In genomic region chr1:89023026-89023425, GRCh38 we compare ENCODE assay signal across 9 cellular contexts. TPM values are rescaled to one million over a fixed set of nuclear protein-coding genes. Genes with fewer than 3 reads are reported as not detected.
DNase-seq lines count a peak whose midpoint lies in the region; ATAC-seq, FAIRE-seq and TF ChIP-seq lines count a peak whose summit lies in the region.
"Had no signal": no experiment of that assay in that cellular context is flagged by ENCODE, and none has a peak within 500 bp of the region (broad histone marks: within the 10 kb centered on the region; RNA-seq: fewer than 3 reads in every experiment).

No MANE protein-coding gene starts in this region.

- peak overlapping the region; percentile 25 to 83 (median 65) for H3K27ac ChIP-seq in pancreas

- intact Hi-C loops in Caco-2 (cut with micrococcal nuclease; ENCODE audit: unreplicated experiment) (loop anchor here (2.0 kb wide), 1 partner anchor 22 kb away; no protein-coding TSS in a partner anchor), pancreas (cut with DNase I) (no loop called here)

- no TSS peak for BruUV-seq in Caco-2 (replicated peaks; lab: Mats Ljungman, UMichigan)

- CTCF ChIA-PET in Caco-2 (lab: Charles Lee) = no interaction called here

- H3K4me1 Mint-ChIP-seq in Caco-2 (ENCODE audit: low read depth, unreplicated experiment) = peaks cover 21% of the 10 kb centered on the region
- H3K4me1 Mint-ChIP-seq in IgD-negative memory B cell = peaks cover 11 to 27% (median 22%) of the 10 kb centered on the region in 3 donors
- H3K4me1 Mint-ChIP-seq in chondrocyte (ENCODE audit: low read depth) = peaks cover 23% of the 10 kb centered on the region

- H3K36me3 ChIP-seq in Caco-2 (ENCODE audit: control insufficient read depth, insufficient read depth, low read length) = no peaks in the 10 kb centered on the region
- peaks cover 0 to 2% (median 0%) of the 10 kb centered on the region in 3 donors for H3K36me3 ChIP-seq in pancreas

- H3K27ac Mint-ChIP-seq in Caco-2 (ENCODE audit: unreplicated experiment) = no peak overlapping the region
- peak overlapping the region; percentile 62 to 95 (median 95) for H3K27ac Mint-ChIP-seq in IgD-negative memory B cell
- H3K27ac Mint-ChIP-seq in chondrocyte (ENCODE audit: unreplicated experiment) = peak overlapping the region; percentile 82

- ATAC-seq in pancreas (no peak), HG03039 (IDR thresholded peaks at IDR 0.05; ENCODE audit: unreplicated experiment) (no peak)

- H3K36me3 Mint-ChIP-seq in Caco-2 (ENCODE audit: insufficient read depth, unreplicated experiment) (no peaks in the 10 kb centered on the region), IgD-negative memory B cell (peaks cover 13% of the 10 kb centered on the region), chondrocyte (ENCODE audit: low read depth) (peaks cover 13% of the 10 kb centered on the region)

- DNase-seq in Caco-2 = no peak
- no peak for DNase-seq in chondrocyte (ENCODE audit: low spot score)
- DNase-seq in pancreas = no peak
- DNase-seq in hepatic stellate cell (ENCODE audit: low spot score) = no peak
- no peak for DNase-seq in AML-193 (lab: John Stamatoyannopoulos, UW)
- DNase-seq in NCI-H226 = no peak
- DNase-seq: NCI-H1436 had no signal

- no peaks in the 10 kb centered on the region for H3K27me3 Mint-ChIP-seq in Caco-2 (ENCODE audit: insufficient read depth, unreplicated experiment)
- H3K27me3 Mint-ChIP-seq in IgD-negative memory B cell = no peaks in the 10 kb centered on the region
- no peaks in the 10 kb centered on the region for H3K27me3 Mint-ChIP-seq in chondrocyte (ENCODE audit: low read depth)

- no peak for TF ChIP-seq CTCF in Caco-2 (IDR thresholded peaks at IDR 0.05; ENCODE audit: insufficient read depth in 1 of 2, low read depth in 1 of 2, low read length in 1 of 2, severe bottlenecking in 1 of 2, unreplicated experiment in 1 of 2)
- no peak for TF ChIP-seq CTCF in chondrocyte (IDR thresholded peaks at IDR 0.05)
- TF ChIP-seq CTCF in pancreas (IDR thresholded peaks at IDR 0.05) = no peak

- H3K4me3 ChIP-seq in Caco-2 (ENCODE audit: low read depth, low read length) (no peak overlapping the region), pancreas (peak overlapping the region in 1 of 4 donors; percentile 28)

- H3K4me1 ChIP-seq in Caco-2 = peaks cover 12% of the 10 kb centered on the region; the same call in 1 of the 2 replicates
- peaks cover 0 to 5% (median 0%) of the 10 kb centered on the region in 3 donors for H3K4me1 ChIP-seq in pancreas

- H3K9me3 Mint-ChIP-seq in Caco-2 (ENCODE audit: unreplicated experiment) (no peaks in the 10 kb centered on the region), IgD-negative memory B cell (peaks cover 0 to 8% (median 0%) of the 10 kb centered on the region in 3 donors), chondrocyte (ENCODE audit: low read depth) (peaks cover 11% of the 10 kb centered on the region)

- H3K4me3 Mint-ChIP-seq in Caco-2 (ENCODE audit: unreplicated experiment) = peak overlapping the region; percentile 55
- H3K4me3 Mint-ChIP-seq in IgD-negative memory B cell = peak overlapping the region; percentile 89 to 97 (median 94)
- H3K4me3 Mint-ChIP-seq in chondrocyte (ENCODE audit: unreplicated experiment) = peak overlapping the region; percentile 76

- H3K27me3 ChIP-seq in Caco-2 (replicated peaks; ENCODE audit: control insufficient read depth, insufficient read depth, low read length) (no peaks in the 10 kb centered on the region), pancreas (no peaks in the 10 kb centered on the region)

- no peak for FAIRE-seq in pancreas (lab: Jason Lieb, UNC)

- no peaks in the 10 kb centered on the region for H3K9me3 ChIP-seq in Caco-2
- H3K9me3 ChIP-seq in pancreas = no peaks in the 10 kb centered on the region

- POLR2A ChIA-PET in Caco-2 (lab: Charles Lee) = no interaction called here

RNA-seq across cellular contexts. Expression of gene GBP3, which starts 0.4 kb away (rescaled TPM):
- 0.48 and 0.91 TPM in 2 replicates for total RNA-seq in Caco-2 (2022)
- 2.9 TPM for polyA plus RNA-seq in IgD-negative memory B cell
- total RNA-seq in chondrocyte = 9.2 to 14.3 TPM (median 10.1 TPM) in 3 replicates
- 10 to 100 TPM in 2 of 6 donors, 1 to 10 TPM in 4; 3.6 to 18.4 (median 4.2) TPM for total RNA-seq in pancreas
- polyA plus RNA-seq in pancreas = 1 to 10 TPM; 2.1 to 3.5 TPM

RNA-seq across cellular contexts. Expression of gene KYAT3, which starts 30.6 kb away (rescaled TPM):
- total RNA-seq in Caco-2 (2022) (12.1 and 13.8 TPM in 2 replicates), chondrocyte (26.1 to 31.1 TPM (median 26.9 TPM) in 3 replicates), pancreas (10 to 100 TPM; 11.2 to 17.9 (median 15.2) TPM)
- polyA plus RNA-seq in IgD-negative memory B cell (19.3 TPM), pancreas (10 to 100 TPM; 11.2 to 16.7 TPM)

RNA-seq across cellular contexts. Expression of gene RBMXL1, which starts 30.6 kb away (rescaled TPM):
- total RNA-seq in Caco-2 (2022) (7.7 and 9.7 TPM in 2 replicates), chondrocyte (5.6 to 7.5 TPM (median 5.9 TPM) in 3 replicates), pancreas (10 to 100 TPM in 1 of 6 donors, 1 to 10 TPM in 5; 5.5 to 11.5 (median 7.3) TPM)
- polyA plus RNA-seq in IgD-negative memory B cell (11.2 TPM), pancreas (1 to 10 TPM; 2.0 to 3.6 TPM)

RNA-seq across cellular contexts. Expression of gene GBP1, which starts 42.0 kb away (rescaled TPM):
- total RNA-seq in Caco-2 (2022) = 0.36 and 0.51 TPM in 2 replicates
- 9.3 TPM for polyA plus RNA-seq in IgD-negative memory B cell
- 10.6 to 12.9 TPM (median 12.3 TPM) in 3 replicates for total RNA-seq in chondrocyte
- 1 to 10 TPM; 1.3 to 8.5 (median 3.0) TPM for total RNA-seq in pancreas
- 1 to 10 TPM; 3.8 to 4.9 TPM for polyA plus RNA-seq in pancreas
